Comparison of ENCODE assay signal across 19 cellular contexts in the genomic region with DNA sequence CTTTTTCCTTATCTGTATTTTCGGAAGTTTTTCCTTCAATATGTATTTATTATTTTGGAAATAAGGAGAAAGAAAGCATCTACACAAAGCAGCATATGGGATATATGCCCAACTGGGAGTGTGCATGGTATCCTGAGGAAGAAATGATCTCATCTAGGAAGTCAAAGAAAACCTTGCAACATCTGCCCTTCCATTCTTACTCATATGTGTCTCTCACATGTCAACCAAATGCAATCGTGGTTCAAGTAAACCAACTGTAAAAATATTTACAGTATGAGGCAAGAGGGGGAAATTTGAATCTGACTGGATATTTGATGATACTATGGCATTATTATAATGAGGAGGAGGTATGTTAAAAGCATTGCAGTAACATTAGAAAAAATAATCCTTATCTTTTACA. TPM values are rescaled to one million over a fixed set of nuclear protein-coding genes. Genes with fewer than 3 reads are reported as not detected.
"Had no signal": no experiment of that assay in that cellular context is flagged by ENCODE, and none has a peak within 500 bp of the region (broad histone marks: within the 10 kb centered on the region; RNA-seq: fewer than 3 reads in every experiment).

No MANE protein-coding gene starts in this region.

- H3K4me3 ChIP-seq: body of pancreas had no signal

- H3K27me3 ChIP-seq: body of pancreas had no signal

- DNase-seq: activated CD4-positive, alpha-beta memory T cell treated with anti-CD3 and anti-CD28 coated beads, Interleukin-2, amount 10 ng/mL, durations not matched to agents 7 days and 5 days; activated CD4-positive, alpha-beta T cell treated with anti-CD3 and anti-CD28 coated beads for 4 hours; activated effector memory CD4-positive, alpha-beta T cell treated with anti-CD3 and anti-CD28 coated beads, Interleukin-2, amount 50 U/mL, for 16 hours; activated T-cell treated with anti-CD3 and anti-CD28 coated beads, Interleukin-2, amount 50 U/mL, for 4 hours; body of pancreas; effector memory CD8-positive, alpha-beta T cell; glutamatergic neuron; kidney glomerular epithelial cell; left ventricle myocardium superior; mesendoderm; natural killer cell; retina; stimulated activated CD4-positive, alpha-beta T cell treated with anti-CD3 and anti-CD28 coated beads, Interleukin-2, amount 100 ng/mL, for 48 hours; T-helper 17 cell had no signal

- H3K27ac ChIP-seq: body of pancreas, neutrophil had no signal

- H3K36me3 ChIP-seq: neutrophil had no signal

- ATAC-seq: activated naive CD4-positive, alpha-beta T cell treated with anti-CD3 and anti-CD28 coated beads, Interleukin-2, amount 50 U/mL, for 72 hours; activated T-cell treated with anti-CD3 and anti-CD28 coated beads, Interleukin-2, amount 50 U/mL, for 4 hours; body of pancreas; effector memory CD8-positive, alpha-beta T cell; left ventricle myocardium superior; natural killer cell; stimulated activated memory B cell treated with anti-CD40 and anti-IgM and Interleukin-4, amounts not matched to agents 10 μg/mL and 1 μg/mL and 100 μg/mL, for 72 hours; T-helper 17 cell; WTC11 had no signal

- H3K9me3 ChIP-seq: body of pancreas, neutrophil had no signal

RNA-seq across cellular contexts. Expression of a gene that starts 3.2 kb away (rescaled TPM):
- total RNA-seq: activated CD4-positive, alpha-beta memory T cell treated with anti-CD3 and anti-CD28 coated beads, Interleukin-2, amount 10 ng/mL, durations not matched to agents 7 days and 5 days; activated T-cell treated with anti-CD3 and anti-CD28 coated beads, Interleukin-2, amount 50 U/mL, for 4 hours; epithelial cell of proximal tubule; left ventricle myocardium superior; natural killer cell; T-helper 17 cell had no signal
